Comparison of ENCODE assay signal across 10 cellular contexts in the genomic region with DNA sequence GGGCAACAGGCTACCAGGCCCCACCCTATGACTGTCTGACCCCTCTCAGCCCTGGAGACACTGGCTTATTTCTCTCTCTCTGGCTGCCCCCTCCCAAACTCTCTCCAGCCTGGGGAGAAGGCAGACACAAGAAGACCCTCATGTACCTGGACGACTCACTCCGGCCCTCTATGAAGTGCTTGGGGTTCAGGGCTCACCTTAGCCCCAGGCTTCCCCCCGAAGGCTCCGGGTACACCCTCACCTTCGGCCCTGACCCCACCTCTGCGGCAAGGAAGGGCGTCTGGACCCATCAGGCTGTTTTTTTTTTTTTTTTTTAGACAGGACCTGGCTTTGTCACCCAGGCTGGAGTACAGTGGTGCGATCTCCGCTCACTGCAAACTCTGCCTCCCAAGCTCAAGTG. TPM values are rescaled to one million over a fixed set of nuclear protein-coding genes. Genes with fewer than 3 reads are reported as not detected.
DNase-seq lines count a peak whose midpoint lies in the region; ATAC-seq and TF ChIP-seq lines count a peak whose summit lies in the region.
"Had no signal": no experiment of that assay in that cellular context is flagged by ENCODE, and none has a peak within 500 bp of the region (broad histone marks: within the 10 kb centered on the region; RNA-seq: fewer than 3 reads in every experiment).

No MANE protein-coding gene starts in this region.

- H3K4me3 Mint-ChIP-seq in IgD-negative memory B cell, result peak overlapping the region; percentile 43 to 69 (median 62)
- H3K4me3 Mint-ChIP-seq in neural crest cell, result peak overlapping the region; percentile 19

- TF ChIP-seq CTCF in neural crest cell (conservative IDR thresholded peaks at IDR 0.05), result no peak

- DNase-seq in activated CD8-positive, alpha-beta memory T cell treated with anti-CD3 and anti-CD28 coated beads, Interleukin-2, amount 50 U/mL, for 48 hours, result peak; percentile 51
- DNase-seq in activated CD8-positive, alpha-beta memory T cell treated with anti-CD3 and anti-CD28 coated beads, Interleukin-2, amount 50 U/mL, for 4 hours, result no peak
- DNase-seq in activated naive CD4-positive, alpha-beta T cell treated with anti-CD3 and anti-CD28 coated beads, Interleukin-2, amount 50 U/mL, for 72 hours (ENCODE audit: low spot score in 2 of 2), result no peak
- DNase-seq in neural crest cell (ENCODE audit: low read depth, low spot score) (no peak), H4 (ENCODE audit: low spot score) (no peak)
- DNase-seq: NCI-H446, SW 1271 had no signal

- ATAC-seq in activated naive CD4-positive, alpha-beta T cell treated with anti-CD3 and anti-CD28 coated beads, Interleukin-2, amount 50 U/mL, for 72 hours, result no peak
- no peak for ATAC-seq in HG02642 (IDR thresholded peaks at IDR 0.05; ENCODE audit: poor library complexity, unreplicated experiment)
- no peak for ATAC-seq in GM19023 (IDR thresholded peaks at IDR 0.05; ENCODE audit: unreplicated experiment)

- H3K4me1 Mint-ChIP-seq in IgD-negative memory B cell (peaks cover 0 to 3% (median 0%) of the 10 kb centered on the region in 3 donors), neural crest cell (no peaks in the 10 kb centered on the region)

- H3K9me3 Mint-ChIP-seq in IgD-negative memory B cell (no peaks in the 10 kb centered on the region), neural crest cell (no peaks in the 10 kb centered on the region)
- H3K9me3 Mint-ChIP-seq in activated naive CD4-positive, alpha-beta T cell treated with anti-CD3 and anti-CD28 coated beads, Interleukin-2, amount 50 U/mL, for 72 hours, result no peaks in the 10 kb centered on the region

- H3K27ac Mint-ChIP-seq in IgD-negative memory B cell (peak overlapping the region; percentile 67 to 96 (median 73)), neural crest cell (ENCODE audit: unreplicated experiment) (no peak overlapping the region)
- H3K27ac Mint-ChIP-seq in activated naive CD4-positive, alpha-beta T cell treated with anti-CD3 and anti-CD28 coated beads, Interleukin-2, amount 50 U/mL, for 72 hours, result peak overlapping the region; percentile 9 to 95

- H3K27me3 Mint-ChIP-seq in IgD-negative memory B cell (no peaks in the 10 kb centered on the region), neural crest cell (ENCODE audit: low read depth) (peaks cover 26% of the 10 kb centered on the region)

- H3K36me3 Mint-ChIP-seq in IgD-negative memory B cell (no peaks in the 10 kb centered on the region), neural crest cell (ENCODE audit: low read depth) (peaks cover 1% of the 10 kb centered on the region)
- H3K36me3 Mint-ChIP-seq in activated naive CD4-positive, alpha-beta T cell treated with anti-CD3 and anti-CD28 coated beads, Interleukin-2, amount 50 U/mL, for 72 hours, result no peaks in the 10 kb centered on the region

RNA-seq across cellular contexts. Expression of a gene that starts 0.9 kb away (rescaled TPM):
- polyA plus RNA-seq in IgD-negative memory B cell, result 14.5 TPM
- 100 to 1,000 TPM; 133 to 180 TPM for total RNA-seq in activated naive CD4-positive, alpha-beta T cell treated with anti-CD3 and anti-CD28 coated beads, Interleukin-2, amount 50 U/mL, for 72 hours
- 2.0 and 3.5 TPM in 2 replicates for total RNA-seq in neural crest cell
- total RNA-seq in H4 (2014; rRNA removed; shearing (Covaris generic)), result 0.17 and 0.18 TPM in 2 replicates

RNA-seq across cellular contexts. Expression of a gene that starts 16.0 kb away (rescaled TPM):
- polyA plus RNA-seq in IgD-negative memory B cell, result 48.6 TPM
- 10 to 100 TPM; 54.0 to 58.0 TPM for total RNA-seq in activated naive CD4-positive, alpha-beta T cell treated with anti-CD3 and anti-CD28 coated beads, Interleukin-2, amount 50 U/mL, for 72 hours
- 39.3 and 39.8 TPM in 2 replicates for total RNA-seq in neural crest cell
- 29.1 and 45.6 TPM in 2 replicates for total RNA-seq in H4 (2014; rRNA removed; shearing (Covaris generic))

RNA-seq across cellular contexts. Expression of a gene that starts 16.7 kb away (rescaled TPM):
- 18.5 TPM for polyA plus RNA-seq in IgD-negative memory B cell
- 10 to 100 TPM; 10.8 to 17.6 TPM for total RNA-seq in activated naive CD4-positive, alpha-beta T cell treated with anti-CD3 and anti-CD28 coated beads, Interleukin-2, amount 50 U/mL, for 72 hours
- 7.5 and 8.3 TPM in 2 replicates for total RNA-seq in neural crest cell
- total RNA-seq in H4 (2014; rRNA removed; shearing (Covaris generic)), result not detected in 2 replicates

RNA-seq across cellular contexts. Expression of a gene that starts 22.5 kb away (rescaled TPM):
- polyA plus RNA-seq in IgD-negative memory B cell, result 1.8 TPM
- 10 to 100 TPM in 1 of 2 donors, 1 to 10 TPM in 1; 2.4 to 11.0 TPM for total RNA-seq in activated naive CD4-positive, alpha-beta T cell treated with anti-CD3 and anti-CD28 coated beads, Interleukin-2, amount 50 U/mL, for 72 hours
- total RNA-seq in neural crest cell, result 23.3 and 24.5 TPM in 2 replicates
- total RNA-seq in H4 (2014; rRNA removed; shearing (Covaris generic)), result 5.6 and 6.6 TPM in 2 replicates

RNA-seq across cellular contexts. Expression of a gene that starts 22.6 kb away (rescaled TPM):
- 8.2 TPM for polyA plus RNA-seq in IgD-negative memory B cell
- 1 to 10 TPM; 2.0 to 2.1 TPM for total RNA-seq in activated naive CD4-positive, alpha-beta T cell treated with anti-CD3 and anti-CD28 coated beads, Interleukin-2, amount 50 U/mL, for 72 hours
- total RNA-seq in neural crest cell, result 1.7 and 2.0 TPM in 2 replicates
- not detected in 2 replicates for total RNA-seq in H4 (2014; rRNA removed; shearing (Covaris generic))

Comparison
In these comparisons a context has a peak if more than half of its experiments do, and no peak if none do; other contexts are left out.
1. RNA of a gene that starts 0.9 kb away (total RNA-seq): 133 to 180 TPM in activated naive CD4-positive, alpha-beta T cell treated with anti-CD3 and anti-CD28 coated beads, Interleukin-2, amount 50 U/mL, for 72 hours; 2.0 to 3.5 TPM in neural crest cell and 0.17 to 0.18 TPM in H4; every median in the first group is over 10 times any median in the second.